9 cellular contexts compared by ENCODE assay signal in genomic region chr21:25421327-25422028, GRCh38.
DNase-seq lines count a peak whose midpoint lies in the region; ATAC-seq, FAIRE-seq and TF ChIP-seq lines count a peak whose summit lies in the region.
"Had no signal": no experiment of that assay in that cellular context is flagged by ENCODE, and none has a peak within 500 bp of the region (broad histone marks: within the 10 kb centered on the region; RNA-seq: fewer than 3 reads in every experiment).

No MANE protein-coding gene starts in this region.

- no peaks in the 10 kb centered on the region for H3K9me3 Mint-ChIP-seq in activated T-helper 17 cell treated with anti-CD3 and anti-CD28 coated beads, Interleukin-2, amount 50 U/mL, for 72 hours
- no peaks in the 10 kb centered on the region for H3K9me3 Mint-ChIP-seq in stimulated activated effector memory CD8-positive, alpha-beta T cell treated with anti-CD3 and anti-CD28 coated beads, Interleukin-12 subunit alpha, Interleukin-12 subunit beta, amount 100 ng/mL, for 72 hours

- no peak overlapping the region for H3K9ac ChIP-seq in kidney (ENCODE audit: low read length in 2 of 2)

- H3K27me3 ChIP-seq in Peyer's patch: no peaks in the 10 kb centered on the region

- H3K4me3 ChIP-seq in Peyer's patch (no peak overlapping the region), kidney (ENCODE audit: low read length in 2 of 2) (no peak overlapping the region)

- H3K36me3 Mint-ChIP-seq in activated T-helper 17 cell treated with anti-CD3 and anti-CD28 coated beads, Interleukin-2, amount 50 U/mL, for 72 hours (ENCODE audit: low read depth): peaks cover 12% of the 10 kb centered on the region
- H3K36me3 Mint-ChIP-seq in stimulated activated effector memory CD8-positive, alpha-beta T cell treated with anti-CD3 and anti-CD28 coated beads, Interleukin-12 subunit alpha, Interleukin-12 subunit beta, amount 100 ng/mL, for 72 hours: peaks cover 34% of the 10 kb centered on the region

- peaks cover 27% of the 10 kb centered on the region for H3K4me1 Mint-ChIP-seq in activated T-helper 17 cell treated with anti-CD3 and anti-CD28 coated beads, Interleukin-2, amount 50 U/mL, for 72 hours
- peaks cover 43% of the 10 kb centered on the region for H3K4me1 Mint-ChIP-seq in stimulated activated effector memory CD8-positive, alpha-beta T cell treated with anti-CD3 and anti-CD28 coated beads, Interleukin-12 subunit alpha, Interleukin-12 subunit beta, amount 100 ng/mL, for 72 hours

- TF ChIP-seq CTCF in Peyer's patch (IDR thresholded peaks at IDR 0.05) (peak; percentile 26 to 53 (median 33)), kidney (IDR thresholded peaks at IDR 0.05; ENCODE audit: borderline replicate concordance, extremely low read depth, insufficient read depth) (peak; percentile 35)

- H3K27ac ChIP-seq in Peyer's patch (peak overlapping the region in 2 of 4 donors; percentile 61 to 64), kidney (ENCODE audit: low read depth in 2 of 2, low read length in 2 of 2) (no peak overlapping the region)

- H3K4me1 ChIP-seq in Peyer's patch: no peaks in the 10 kb centered on the region
- H3K4me1 ChIP-seq in kidney (ENCODE audit: control insufficient read depth in 1 of 2, insufficient read depth in 1 of 2, low read depth in 1 of 2, low read length in 2 of 2): no peaks in the 10 kb centered on the region

- H3K36me3 ChIP-seq in Peyer's patch (no peaks in the 10 kb centered on the region), kidney (ENCODE audit: control insufficient read depth in 1 of 2, insufficient read depth in 2 of 2, low read length in 2 of 2) (no peaks in the 10 kb centered on the region)

- ATAC-seq in GM19455 (IDR thresholded peaks at IDR 0.05; ENCODE audit: unreplicated experiment) (peak; percentile 67), HG03469 (IDR thresholded peaks at IDR 0.05; ENCODE audit: unreplicated experiment) (peak; percentile 57)
- ATAC-seq in activated T-helper 17 cell treated with anti-CD3 and anti-CD28 coated beads, Interleukin-2, amount 50 U/mL, for 72 hours (replicated peaks): peak; percentile 93
- ATAC-seq in stimulated activated effector memory CD8-positive, alpha-beta T cell treated with anti-CD3 and anti-CD28 coated beads, Interleukin-12 subunit alpha, Interleukin-12 subunit beta, amount 100 ng/mL, for 72 hours: peak; percentile 97
- ATAC-seq: left colon had no signal

- H3K4me3 Mint-ChIP-seq in activated T-helper 17 cell treated with anti-CD3 and anti-CD28 coated beads, Interleukin-2, amount 50 U/mL, for 72 hours: peak overlapping the region; percentile 80
- peak overlapping the region; percentile 57 for H3K4me3 Mint-ChIP-seq in stimulated activated effector memory CD8-positive, alpha-beta T cell treated with anti-CD3 and anti-CD28 coated beads, Interleukin-12 subunit alpha, Interleukin-12 subunit beta, amount 100 ng/mL, for 72 hours

- DNase-seq in Daoy (ENCODE audit: low read depth) (peak; percentile 47), Peyer's patch (peak in 2 of 3 donors; percentile 74 to 79), kidney (no peak), posterior cingulate gyrus (no peak)
- peak; percentile 32 to 75 for DNase-seq in stimulated activated effector memory CD8-positive, alpha-beta T cell treated with anti-CD3 and anti-CD28 coated beads, Interleukin-12 subunit alpha, Interleukin-12 subunit beta, amount 100 ng/mL, for 72 hours (ENCODE audit: low spot score in 2 of 2)

- no peaks in the 10 kb centered on the region for H3K27me3 Mint-ChIP-seq in activated T-helper 17 cell treated with anti-CD3 and anti-CD28 coated beads, Interleukin-2, amount 50 U/mL, for 72 hours

- no peak for FAIRE-seq in kidney (lab: Jason Lieb, UNC)

- H3K9me3 ChIP-seq in Peyer's patch (no peaks in the 10 kb centered on the region), kidney (ENCODE audit: control insufficient read depth in 1 of 2, low read length in 2 of 2) (no peaks in the 10 kb centered on the region)

- intact Hi-C loops in kidney (cut with DNase I): no loop called here
- intact Hi-C loops in posterior cingulate gyrus (cut with DNase I): no loop called here

- peak overlapping the region; percentile 87 for H3K27ac Mint-ChIP-seq in activated T-helper 17 cell treated with anti-CD3 and anti-CD28 coated beads, Interleukin-2, amount 50 U/mL, for 72 hours
- H3K27ac Mint-ChIP-seq in stimulated activated effector memory CD8-positive, alpha-beta T cell treated with anti-CD3 and anti-CD28 coated beads, Interleukin-12 subunit alpha, Interleukin-12 subunit beta, amount 100 ng/mL, for 72 hours: peak overlapping the region; percentile 86

- TF ChIP-seq POLR2A in Peyer's patch (IDR thresholded peaks at IDR 0.05): no peak

Comparison
In these comparisons a context has a peak if more than half of its experiments do, and no peak if none do; other contexts are left out.
1. DNase-seq: peak in Daoy (single experiment), Peyer's patch (2 of 3) and stimulated activated effector memory CD8-positive, alpha-beta T cell treated with anti-CD3 and anti-CD28 coated beads, Interleukin-12 subunit alpha, Interleukin-12 subunit beta, amount 100 ng/mL, for 72 hours (2 of 2); none in kidney (single experiment) and posterior cingulate gyrus (0 of 10).
2. Peak in every context shown above with its lines, with median percentiles within 50 percentile points of each other: ATAC-seq.